Comparison of ENCODE assay signal across 1 cellular context in the genomic region with DNA sequence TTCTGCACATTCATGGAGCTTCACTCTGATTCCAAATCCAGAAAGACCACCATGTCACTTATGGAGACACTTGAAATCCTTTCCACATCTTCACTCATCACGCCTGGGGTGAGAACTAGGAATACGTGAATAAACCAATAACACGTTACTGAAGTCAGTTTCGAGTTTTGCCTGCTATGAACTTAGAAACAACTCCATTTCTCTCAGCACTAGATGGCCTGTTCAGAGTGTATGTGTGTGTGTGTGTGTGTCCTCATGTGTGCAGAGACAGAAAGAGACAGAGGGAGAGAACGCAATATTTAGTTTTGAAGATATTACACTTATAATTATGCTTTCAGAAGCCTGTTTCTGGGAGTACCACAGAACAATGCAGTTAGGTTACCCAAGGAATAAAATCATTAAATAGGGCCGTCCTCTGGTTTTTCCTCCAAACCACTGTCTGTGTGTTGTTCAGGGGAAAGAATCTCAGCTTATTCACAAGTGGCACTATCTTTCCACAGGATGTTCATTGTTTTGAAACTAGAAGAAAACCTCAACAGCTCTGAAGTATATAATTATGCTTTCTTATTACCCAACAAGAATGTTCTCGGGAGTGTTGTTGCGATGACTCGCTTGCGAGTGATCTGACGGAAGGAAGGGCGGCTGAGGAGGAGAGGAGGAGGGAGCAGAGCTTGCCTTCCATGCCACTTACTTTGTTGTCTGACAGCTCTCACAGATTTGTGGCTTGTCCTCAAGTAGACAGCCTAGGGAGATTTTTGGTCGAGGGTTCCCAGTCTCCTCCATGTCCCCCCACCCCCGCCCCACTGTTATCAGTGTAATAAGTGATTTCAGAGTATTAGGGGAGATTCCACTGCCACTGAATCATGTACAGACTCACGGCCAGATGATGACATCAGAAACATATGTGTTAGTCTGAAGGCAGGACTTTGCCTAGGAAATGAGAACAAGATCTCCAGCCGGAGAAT.
TF ChIP-seq lines count a peak whose summit lies in the region.

No MANE protein-coding gene starts in this region.

TF ChIP-seq in HEK293, 187 proteins besides CTCF, POLR2A, EP300 and RAD21 (continued from another document and continues in another):
- TF ChIP-seq, protein P1, sequence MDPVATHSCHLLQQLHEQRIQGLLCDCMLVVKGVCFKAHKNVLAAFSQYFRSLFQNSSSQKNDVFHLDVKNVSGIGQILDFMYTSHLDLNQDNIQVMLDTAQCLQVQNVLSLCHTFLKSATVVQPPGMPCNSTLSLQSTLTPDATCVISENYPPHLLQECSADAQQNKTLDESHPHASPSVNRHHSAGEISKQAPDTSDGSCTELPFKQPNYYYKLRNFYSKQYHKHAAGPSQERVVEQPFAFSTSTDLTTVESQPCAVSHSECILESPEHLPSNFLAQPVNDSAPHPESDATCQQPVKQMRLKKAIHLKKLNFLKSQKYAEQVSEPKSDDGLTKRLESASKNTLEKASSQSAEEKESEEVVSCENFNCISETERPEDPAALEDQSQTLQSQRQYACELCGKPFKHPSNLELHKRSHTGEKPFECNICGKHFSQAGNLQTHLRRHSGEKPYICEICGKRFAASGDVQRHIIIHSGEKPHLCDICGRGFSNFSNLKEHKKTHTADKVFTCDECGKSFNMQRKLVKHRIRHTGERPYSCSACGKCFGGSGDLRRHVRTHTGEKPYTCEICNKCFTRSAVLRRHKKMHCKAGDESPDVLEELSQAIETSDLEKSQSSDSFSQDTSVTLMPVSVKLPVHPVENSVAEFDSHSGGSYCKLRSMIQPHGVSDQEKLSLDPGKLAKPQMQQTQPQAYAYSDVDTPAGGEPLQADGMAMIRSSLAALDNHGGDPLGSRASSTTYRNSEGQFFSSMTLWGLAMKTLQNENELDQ (tag by site-specific recombination; IDR thresholded peaks at IDR 0.05; ENCODE audit: low read depth), result no peak
- no peak for TF ChIP-seq SALL2 (tag by site-specific recombination; IDR thresholded peaks at IDR 0.05; ENCODE audit: borderline replicate concordance)
- TF ChIP-seq, protein P2, sequence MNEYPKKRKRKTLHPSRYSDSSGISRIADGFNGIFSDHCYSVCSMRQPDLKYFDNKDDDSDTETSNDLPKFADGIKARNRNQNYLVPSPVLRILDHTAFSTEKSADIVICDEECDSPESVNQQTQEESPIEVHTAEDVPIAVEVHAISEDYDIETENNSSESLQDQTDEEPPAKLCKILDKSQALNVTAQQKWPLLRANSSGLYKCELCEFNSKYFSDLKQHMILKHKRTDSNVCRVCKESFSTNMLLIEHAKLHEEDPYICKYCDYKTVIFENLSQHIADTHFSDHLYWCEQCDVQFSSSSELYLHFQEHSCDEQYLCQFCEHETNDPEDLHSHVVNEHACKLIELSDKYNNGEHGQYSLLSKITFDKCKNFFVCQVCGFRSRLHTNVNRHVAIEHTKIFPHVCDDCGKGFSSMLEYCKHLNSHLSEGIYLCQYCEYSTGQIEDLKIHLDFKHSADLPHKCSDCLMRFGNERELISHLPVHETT (tag by site-specific recombination; IDR thresholded peaks at IDR 0.05), result 0 out of 2 replicates have a peak, but pooled peaks have one; percentile 37
- no peak for TF ChIP-seq ZNF610 (tag by site-specific recombination; IDR thresholded peaks at IDR 0.05; ENCODE audit: borderline replicate concordance)
- TF ChIP-seq EGR2 (tag by site-specific recombination; IDR thresholded peaks at IDR 0.05; ENCODE audit: low read depth), result no peak
- no peak for TF ChIP-seq ZNF223 (tag by site-specific recombination; IDR thresholded peaks at IDR 0.05)
- TF ChIP-seq ZNF10 (tag by site-specific recombination; IDR thresholded peaks at IDR 0.05), result no peak
- TF ChIP-seq, protein P3, sequence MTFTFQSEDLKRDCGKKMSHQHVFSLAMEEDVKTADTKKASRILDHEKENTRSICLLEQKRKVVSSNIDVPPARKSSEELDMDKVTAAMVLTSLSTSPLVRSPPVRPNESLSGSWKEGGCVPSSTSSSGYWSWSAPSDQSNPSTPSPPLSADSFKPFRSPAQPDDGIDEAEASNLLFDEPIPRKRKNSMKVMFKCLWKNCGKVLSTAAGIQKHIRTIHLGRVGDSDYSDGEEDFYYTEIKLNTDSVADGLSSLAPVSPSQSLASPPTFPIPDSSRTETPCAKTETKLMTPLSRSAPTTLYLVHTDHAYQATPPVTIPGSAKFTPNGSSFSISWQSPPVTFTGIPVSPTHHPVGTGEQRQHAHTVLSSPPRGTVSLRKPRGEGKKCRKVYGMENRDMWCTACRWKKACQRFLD (tag by site-specific recombination; IDR thresholded peaks at IDR 0.05), result no peak
- no peak for TF ChIP-seq MYNN (tag by site-specific recombination; IDR thresholded peaks at IDR 0.05; ENCODE audit: borderline replicate concordance)
- TF ChIP-seq ZNF266 (tag by site-specific recombination; IDR thresholded peaks at IDR 0.05; ENCODE audit: low read depth), result no peak
- TF ChIP-seq GFI1B (tag by site-specific recombination; IDR thresholded peaks at IDR 0.05), result peak; percentile 30; the same call in 1 of the 2 replicates
- TF ChIP-seq YY1 (tag by site-specific recombination; IDR thresholded peaks at IDR 0.05), result no peak
- TF ChIP-seq ZFP3 (tag by site-specific recombination; IDR thresholded peaks at IDR 0.05; ENCODE audit: low read depth), result no peak
- TF ChIP-seq ZNF394 (tag by site-specific recombination; IDR thresholded peaks at IDR 0.05; ENCODE audit: borderline replicate concordance), result no peak
- TF ChIP-seq ZNF596 (tag by site-specific recombination; IDR thresholded peaks at IDR 0.05), result no peak
- TF ChIP-seq ZNF221 (tag by site-specific recombination; IDR thresholded peaks at IDR 0.05; ENCODE audit: borderline replicate concordance), result no peak
- TF ChIP-seq ZNF701 (tag by site-specific recombination; IDR thresholded peaks at IDR 0.05), result no peak
- TF ChIP-seq, protein P4, sequence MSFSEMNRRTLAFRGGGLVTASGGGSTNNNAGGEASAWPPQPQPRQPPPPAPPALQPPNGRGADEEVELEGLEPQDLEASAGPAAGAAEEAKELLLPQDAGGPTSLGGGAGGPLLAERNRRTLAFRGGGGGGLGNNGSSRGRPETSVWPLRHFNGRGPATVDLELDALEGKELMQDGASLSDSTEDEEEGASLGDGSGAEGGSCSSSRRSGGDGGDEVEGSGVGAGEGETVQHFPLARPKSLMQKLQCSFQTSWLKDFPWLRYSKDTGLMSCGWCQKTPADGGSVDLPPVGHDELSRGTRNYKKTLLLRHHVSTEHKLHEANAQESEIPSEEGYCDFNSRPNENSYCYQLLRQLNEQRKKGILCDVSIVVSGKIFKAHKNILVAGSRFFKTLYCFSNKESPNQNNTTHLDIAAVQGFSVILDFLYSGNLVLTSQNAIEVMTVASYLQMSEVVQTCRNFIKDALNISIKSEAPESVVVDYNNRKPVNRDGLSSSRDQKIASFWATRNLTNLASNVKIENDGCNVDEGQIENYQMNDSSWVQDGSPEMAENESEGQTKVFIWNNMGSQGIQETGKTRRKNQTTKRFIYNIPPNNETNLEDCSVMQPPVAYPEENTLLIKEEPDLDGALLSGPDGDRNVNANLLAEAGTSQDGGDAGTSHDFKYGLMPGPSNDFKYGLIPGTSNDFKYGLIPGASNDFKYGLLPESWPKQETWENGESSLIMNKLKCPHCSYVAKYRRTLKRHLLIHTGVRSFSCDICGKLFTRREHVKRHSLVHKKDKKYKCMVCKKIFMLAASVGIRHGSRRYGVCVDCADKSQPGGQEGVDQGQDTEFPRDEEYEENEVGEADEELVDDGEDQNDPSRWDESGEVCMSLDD (tag by site-specific recombination; IDR thresholded peaks at IDR 0.05), result no peak
- no peak for TF ChIP-seq ZNF169 (tag by site-specific recombination; IDR thresholded peaks at IDR 0.05)
- TF ChIP-seq ZNF777 (tag by site-specific recombination; IDR thresholded peaks at IDR 0.05; ENCODE audit: borderline replicate concordance), result 0 out of 2 replicates have a peak, but pooled peaks have one; percentile 28
- TF ChIP-seq ZNF791 (tag by site-specific recombination; IDR thresholded peaks at IDR 0.05), result no peak
- no peak for TF ChIP-seq ZNF623 (tag by site-specific recombination; IDR thresholded peaks at IDR 0.05)
- no peak for TF ChIP-seq ZNF473 (tag by site-specific recombination; IDR thresholded peaks at IDR 0.05)
- no peak for TF ChIP-seq ZNF529 (tag by site-specific recombination; IDR thresholded peaks at IDR 0.05; ENCODE audit: insufficient replicate concordance)
- TF ChIP-seq, protein P5, sequence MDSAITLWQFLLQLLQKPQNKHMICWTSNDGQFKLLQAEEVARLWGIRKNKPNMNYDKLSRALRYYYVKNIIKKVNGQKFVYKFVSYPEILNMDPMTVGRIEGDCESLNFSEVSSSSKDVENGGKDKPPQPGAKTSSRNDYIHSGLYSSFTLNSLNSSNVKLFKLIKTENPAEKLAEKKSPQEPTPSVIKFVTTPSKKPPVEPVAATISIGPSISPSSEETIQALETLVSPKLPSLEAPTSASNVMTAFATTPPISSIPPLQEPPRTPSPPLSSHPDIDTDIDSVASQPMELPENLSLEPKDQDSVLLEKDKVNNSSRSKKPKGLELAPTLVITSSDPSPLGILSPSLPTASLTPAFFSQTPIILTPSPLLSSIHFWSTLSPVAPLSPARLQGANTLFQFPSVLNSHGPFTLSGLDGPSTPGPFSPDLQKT (IDR thresholded peaks at IDR 0.05; ENCODE audit: borderline replicate concordance, low read depth, low read length), result no peak
- TF ChIP-seq ZNF311 (tag by site-specific recombination; IDR thresholded peaks at IDR 0.05; ENCODE audit: borderline replicate concordance), result no peak
- TF ChIP-seq ZNF391 (tag by site-specific recombination; IDR thresholded peaks at IDR 0.05; ENCODE audit: borderline replicate concordance, low read depth), result no peak
- TF ChIP-seq, protein P6, sequence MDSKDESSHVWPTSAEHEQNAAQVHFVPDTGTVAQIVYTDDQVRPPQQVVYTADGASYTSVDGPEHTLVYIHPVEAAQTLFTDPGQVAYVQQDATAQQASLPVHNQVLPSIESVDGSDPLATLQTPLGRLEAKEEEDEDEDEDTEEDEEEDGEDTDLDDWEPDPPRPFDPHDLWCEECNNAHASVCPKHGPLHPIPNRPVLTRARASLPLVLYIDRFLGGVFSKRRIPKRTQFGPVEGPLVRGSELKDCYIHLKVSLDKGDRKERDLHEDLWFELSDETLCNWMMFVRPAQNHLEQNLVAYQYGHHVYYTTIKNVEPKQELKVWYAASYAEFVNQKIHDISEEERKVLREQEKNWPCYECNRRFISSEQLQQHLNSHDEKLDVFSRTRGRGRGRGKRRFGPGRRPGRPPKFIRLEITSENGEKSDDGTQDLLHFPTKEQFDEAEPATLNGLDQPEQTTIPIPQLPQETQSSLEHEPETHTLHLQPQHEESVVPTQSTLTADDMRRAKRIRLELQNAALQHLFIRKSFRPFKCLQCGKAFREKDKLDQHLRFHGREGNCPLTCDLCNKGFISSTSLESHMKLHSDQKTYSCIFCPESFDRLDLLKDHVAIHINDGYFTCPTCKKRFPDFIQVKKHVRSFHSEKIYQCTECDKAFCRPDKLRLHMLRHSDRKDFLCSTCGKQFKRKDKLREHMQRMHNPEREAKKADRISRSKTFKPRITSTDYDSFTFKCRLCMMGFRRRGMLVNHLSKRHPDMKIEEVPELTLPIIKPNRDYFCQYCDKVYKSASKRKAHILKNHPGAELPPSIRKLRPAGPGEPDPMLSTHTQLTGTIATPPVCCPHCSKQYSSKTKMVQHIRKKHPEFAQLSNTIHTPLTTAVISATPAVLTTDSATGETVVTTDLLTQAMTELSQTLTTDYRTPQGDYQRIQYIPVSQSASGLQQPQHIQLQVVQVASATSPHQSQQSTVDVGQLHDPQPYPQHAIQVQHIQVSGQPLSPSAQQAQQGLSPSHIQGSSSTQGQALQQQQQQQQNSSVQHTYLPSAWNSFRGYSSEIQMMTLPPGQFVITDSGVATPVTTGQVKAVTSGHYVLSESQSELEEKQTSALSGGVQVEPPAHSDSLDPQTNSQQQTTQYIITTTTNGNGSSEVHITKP (tag by site-specific recombination; IDR thresholded peaks at IDR 0.05), result peak; percentile 45
- TF ChIP-seq ZNF214 (tag by site-specific recombination; IDR thresholded peaks at IDR 0.05; ENCODE audit: borderline replicate concordance), result no peak
- TF ChIP-seq ZNF248 (tag by site-specific recombination; IDR thresholded peaks at IDR 0.05), result no peak
- TF ChIP-seq SP7 (tag by site-specific recombination; IDR thresholded peaks at IDR 0.05), result peak; percentile 96
- TF ChIP-seq, protein P7, sequence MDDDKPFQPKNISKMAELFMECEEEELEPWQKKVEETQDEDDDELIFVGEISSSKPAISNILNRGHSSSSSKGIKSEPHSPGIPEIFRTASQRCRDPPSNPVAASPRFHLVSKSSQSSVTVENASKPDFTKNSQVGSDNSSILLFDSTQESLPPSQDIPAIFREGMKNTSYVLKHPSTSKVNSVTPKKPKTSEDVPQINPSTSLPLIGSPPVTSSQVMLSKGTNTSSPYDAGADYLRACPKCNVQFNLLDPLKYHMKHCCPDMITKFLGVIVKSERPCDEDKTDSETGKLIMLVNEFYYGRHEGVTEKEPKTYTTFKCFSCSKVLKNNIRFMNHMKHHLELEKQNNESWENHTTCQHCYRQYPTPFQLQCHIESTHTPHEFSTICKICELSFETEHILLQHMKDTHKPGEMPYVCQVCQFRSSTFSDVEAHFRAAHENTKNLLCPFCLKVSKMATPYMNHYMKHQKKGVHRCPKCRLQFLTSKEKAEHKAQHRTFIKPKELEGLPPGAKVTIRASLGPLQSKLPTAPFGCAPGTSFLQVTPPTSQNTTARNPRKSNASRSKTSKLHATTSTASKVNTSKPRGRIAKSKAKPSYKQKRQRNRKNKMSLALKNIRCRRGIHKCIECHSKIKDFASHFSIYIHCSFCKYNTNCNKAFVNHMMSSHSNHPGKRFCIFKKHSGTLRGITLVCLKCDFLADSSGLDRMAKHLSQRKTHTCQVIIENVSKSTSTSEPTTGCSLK (tag by site-specific recombination; IDR thresholded peaks at IDR 0.05), result no peak
- no peak for TF ChIP-seq ZNF202 (tag by site-specific recombination; IDR thresholded peaks at IDR 0.05; ENCODE audit: borderline replicate concordance)
- no peak for TF ChIP-seq ZNF341 (tag by site-specific recombination; IDR thresholded peaks at IDR 0.05; ENCODE audit: low read depth)
- TF ChIP-seq, protein P8, sequence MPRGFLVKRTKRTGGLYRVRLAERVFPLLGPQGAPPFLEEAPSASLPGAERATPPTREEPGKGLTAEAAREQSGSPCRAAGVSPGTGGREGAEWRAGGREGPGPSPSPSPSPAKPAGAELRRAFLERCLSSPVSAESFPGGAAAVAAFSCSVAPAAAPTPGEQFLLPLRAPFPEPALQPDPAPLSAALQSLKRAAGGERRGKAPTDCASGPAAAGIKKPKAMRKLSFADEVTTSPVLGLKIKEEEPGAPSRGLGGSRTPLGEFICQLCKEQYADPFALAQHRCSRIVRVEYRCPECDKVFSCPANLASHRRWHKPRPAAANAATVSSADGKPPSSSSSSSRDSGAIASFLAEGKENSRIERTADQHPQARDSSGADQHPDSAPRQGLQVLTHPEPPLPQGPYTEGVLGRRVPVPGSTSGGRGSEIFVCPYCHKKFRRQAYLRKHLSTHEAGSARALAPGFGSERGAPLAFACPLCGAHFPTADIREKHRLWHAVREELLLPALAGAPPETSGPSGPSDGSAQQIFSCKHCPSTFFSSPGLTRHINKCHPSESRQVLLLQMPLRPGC (tag by site-specific recombination; IDR thresholded peaks at IDR 0.05), result peak; percentile 25; the same call in 1 of the 2 replicates
- TF ChIP-seq ZNF2 (tag by site-specific recombination; IDR thresholded peaks at IDR 0.05), result no peak
- peak; percentile 57; the same call in 1 of the 2 replicates for TF ChIP-seq ZBTB17 (tag by site-specific recombination; IDR thresholded peaks at IDR 0.05)
- TF ChIP-seq ZBTB8A (tag by site-specific recombination; IDR thresholded peaks at IDR 0.05), result no peak
- no peak for TF ChIP-seq ZNF133 (tag by site-specific recombination; IDR thresholded peaks at IDR 0.05)
- TF ChIP-seq ZNF354C (tag by site-specific recombination; IDR thresholded peaks at IDR 0.05; ENCODE audit: borderline replicate concordance, low read depth), result no peak
- TF ChIP-seq RBAK (tag by site-specific recombination; IDR thresholded peaks at IDR 0.05), result no peak
- TF ChIP-seq ZNF302 (tag by site-specific recombination; IDR thresholded peaks at IDR 0.05; ENCODE audit: low read depth), result no peak
